Comparison of ENCODE assay signal across 1 cellular context in the genomic region with DNA sequence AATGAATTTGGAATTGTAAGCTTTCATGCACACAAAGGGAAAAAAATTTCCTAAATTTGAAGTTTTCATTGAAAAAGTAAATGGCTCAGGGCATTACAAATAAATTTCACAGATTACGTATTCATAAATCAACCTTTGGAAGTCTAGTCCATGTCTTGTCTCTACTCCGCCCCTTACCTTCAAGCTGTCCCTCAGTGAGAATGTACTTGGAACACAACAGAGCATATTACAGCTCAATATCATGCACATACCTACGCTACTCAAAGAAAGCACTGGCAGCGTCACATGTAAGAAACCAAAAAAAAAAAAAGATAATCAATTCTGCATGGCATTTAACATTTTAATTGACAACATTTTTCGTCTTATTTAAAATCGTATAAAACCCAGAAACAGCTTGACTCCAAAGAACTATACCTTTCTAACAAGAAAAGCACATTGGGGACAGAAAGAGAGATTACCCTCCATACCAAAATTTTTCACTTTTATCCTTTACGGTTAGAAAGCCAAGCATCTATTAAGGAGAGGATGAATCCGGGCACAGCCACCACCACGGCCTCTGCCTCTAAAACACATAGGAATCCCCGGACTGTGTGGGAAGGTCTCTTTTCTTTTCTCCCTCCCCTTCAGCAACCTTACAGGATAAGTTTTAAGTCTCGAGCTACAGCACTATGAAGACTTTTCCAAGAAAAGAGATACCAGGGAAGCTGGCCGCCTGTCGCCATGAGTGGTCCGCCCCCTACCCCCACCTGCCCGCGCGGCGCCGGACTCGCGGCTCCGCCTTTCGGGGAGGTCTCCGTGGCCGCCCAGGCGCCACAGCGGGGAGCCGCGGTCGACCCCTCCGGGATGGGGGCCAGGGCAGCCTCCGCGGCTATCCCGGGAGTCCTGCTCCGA.
TF ChIP-seq lines count a peak whose summit lies in the region.

No MANE protein-coding gene starts in this region.

TF ChIP-seq in H1, 55 proteins besides CTCF, POLR2A, EP300 and RAD21:
- no peak for TF ChIP-seq CEBPB (IDR thresholded peaks at IDR 0.05; ENCODE audit: low read depth, low read length)
- TF ChIP-seq RBBP5 (IDR thresholded peaks at IDR 0.05; ENCODE audit: borderline replicate concordance, low read depth, low read length) = no peak
- TF ChIP-seq SP1 (IDR thresholded peaks at IDR 0.05; ENCODE audit: low read depth, low read length) = 0 out of 2 replicates have a peak, but pooled peaks have one; percentile 5
- peak; percentile 7 for TF ChIP-seq SAP30 (IDR thresholded peaks at IDR 0.05; ENCODE audit: insufficient read depth, insufficient replicate concordance, low read length)
- TF ChIP-seq CREB1 (IDR thresholded peaks at IDR 0.05) = no peak
